20 cellular contexts compared by ENCODE assay signal in the genomic region with DNA sequence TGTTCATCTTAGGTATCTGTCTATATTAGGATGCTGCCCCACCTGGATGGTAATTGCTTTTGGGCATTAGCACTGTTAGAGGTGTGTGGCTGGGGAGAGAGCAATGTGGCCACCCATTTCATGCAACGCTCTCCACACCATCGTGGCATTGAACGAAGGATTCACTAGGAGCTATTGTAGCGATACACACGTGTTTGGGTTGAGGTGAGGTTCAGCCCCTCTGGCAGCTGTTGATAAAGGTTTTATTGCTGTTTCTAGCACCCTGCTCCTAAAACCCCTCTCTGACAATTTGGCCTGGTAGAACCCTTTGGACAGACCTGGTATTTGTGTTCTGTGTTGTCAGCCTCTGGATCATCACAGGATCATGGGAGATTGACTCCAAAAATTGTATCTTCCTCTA.
"Had no signal": no experiment of that assay in that cellular context is flagged by ENCODE, and none has a peak within 500 bp of the region (broad histone marks: within the 10 kb centered on the region; RNA-seq: fewer than 3 reads in every experiment).

No MANE protein-coding gene starts in this region.

- H3K36me3 ChIP-seq: esophagus squamous epithelium, gastrocnemius medialis, left lung, lower lobe of right lung had no signal

- H3K27ac ChIP-seq: coronary artery, dorsolateral prefrontal cortex, gastrocnemius medialis, heart right ventricle, left lung, lower lobe of right lung had no signal

- H3K4me3 ChIP-seq: coronary artery, dorsolateral prefrontal cortex, esophagus squamous epithelium, gastrocnemius medialis, heart right ventricle, left lung, lower lobe of right lung, mucosa of descending colon had no signal

- DNase-seq: dermis blood vessel endothelial cell; dorsolateral prefrontal cortex; effector CD4-positive, alpha-beta T cell; effector memory CD4-positive, alpha-beta T cell; esophagus squamous epithelium; foreskin fibroblast; foreskin melanocyte; gastrocnemius medialis; glutamatergic neuron; head of caudate nucleus; heart right ventricle; hippocampal formation; left cardiac atrium; left lung; left ventricle myocardium superior; lower lobe of right lung; mesenchymal stem cell; mucosa of descending colon; naive B cell had no signal

- H3K9me3 ChIP-seq: esophagus squamous epithelium, gastrocnemius medialis, heart right ventricle, left lung, lower lobe of right lung, mucosa of descending colon had no signal

- H3K4me1 ChIP-seq: esophagus squamous epithelium, gastrocnemius medialis, heart right ventricle had no signal

- H3K27me3 ChIP-seq: dorsolateral prefrontal cortex, esophagus squamous epithelium, gastrocnemius medialis, heart right ventricle, left lung had no signal
